ENCODE assay signal across 8 cellular contexts in the genomic region with DNA sequence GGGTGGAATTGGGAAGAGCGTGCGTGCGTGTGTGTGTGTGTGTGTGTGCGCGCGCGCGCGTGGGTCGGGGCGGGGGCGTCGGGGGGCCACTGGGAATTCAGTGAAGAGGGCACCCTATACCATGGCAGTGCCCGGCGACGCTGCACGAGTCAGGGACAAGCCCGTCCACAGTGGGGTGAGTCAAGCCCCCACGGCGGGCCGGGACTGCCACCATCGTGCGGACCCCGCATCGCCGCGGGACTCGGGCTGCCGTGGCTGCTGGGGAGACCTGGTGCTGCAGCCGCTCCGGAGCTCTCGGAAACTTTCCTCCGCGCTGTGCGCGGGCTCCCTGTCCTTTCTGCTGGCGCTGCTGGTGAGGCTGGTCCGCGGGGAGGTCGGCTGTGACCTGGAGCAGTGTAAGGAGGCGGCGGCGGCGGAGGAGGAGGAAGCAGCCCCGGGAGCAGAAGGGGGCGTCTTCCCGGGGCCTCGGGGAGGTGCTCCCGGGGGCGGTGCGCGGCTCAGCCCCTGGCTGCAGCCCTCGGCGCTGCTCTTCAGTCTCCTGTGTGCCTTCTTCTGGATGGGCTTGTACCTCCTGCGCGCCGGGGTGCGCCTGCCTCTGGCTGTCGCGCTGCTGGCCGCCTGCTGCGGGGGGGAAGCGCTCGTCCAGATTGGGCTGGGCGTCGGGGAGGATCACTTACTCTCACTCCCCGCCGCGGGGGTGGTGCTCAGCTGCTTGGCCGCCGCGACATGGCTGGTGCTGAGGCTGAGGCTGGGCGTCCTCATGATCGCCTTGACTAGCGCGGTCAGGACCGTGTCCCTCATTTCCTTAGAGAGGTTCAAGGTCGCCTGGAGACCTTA. TPM values are rescaled to one million over a fixed set of nuclear protein-coding genes. Genes with fewer than 3 reads are reported as not detected.
DNase-seq lines count a peak whose midpoint lies in the region; ATAC-seq and TF ChIP-seq lines count a peak whose summit lies in the region.

No MANE protein-coding gene starts in this region.

- H3K4me1 Mint-ChIP-seq in activated CD8-positive, alpha-beta T cell treated with anti-CD3 and anti-CD28 coated beads, Interleukin-2, amount 10 ng/mL, durations not matched to agents 7 days and 5 days (ENCODE audit: low read depth), result peaks cover 14% of the 10 kb centered on the region
- peaks cover 0 to 13% (median 12%) of the 10 kb centered on the region in 7 donors for H3K4me1 Mint-ChIP-seq in naive thymus-derived CD4-positive, alpha-beta T cell

- intact Hi-C loops in naive thymus-derived CD4-positive, alpha-beta T cell (cut with micrococcal nuclease), result no loop called here
- intact Hi-C loops in uterus (cut with DNase I; ENCODE audit: low total_unique reads), result no loop called here

- H3K27me3 Mint-ChIP-seq in activated CD8-positive, alpha-beta T cell treated with anti-CD3 and anti-CD28 coated beads, Interleukin-2, amount 10 ng/mL, durations not matched to agents 7 days and 5 days (ENCODE audit: low read depth), result peaks cover 59% of the 10 kb centered on the region
- peaks cover 45 to 65% (median 50%) of the 10 kb centered on the region in 5 donors for H3K27me3 Mint-ChIP-seq in naive thymus-derived CD4-positive, alpha-beta T cell

- no peak overlapping the region for H3K27ac Mint-ChIP-seq in activated CD8-positive, alpha-beta T cell treated with anti-CD3 and anti-CD28 coated beads, Interleukin-2, amount 10 ng/mL, durations not matched to agents 7 days and 5 days
- no peak overlapping the region for H3K27ac Mint-ChIP-seq in naive thymus-derived CD4-positive, alpha-beta T cell

- no peaks in the 10 kb centered on the region for H3K36me3 Mint-ChIP-seq in activated CD8-positive, alpha-beta T cell treated with anti-CD3 and anti-CD28 coated beads, Interleukin-2, amount 10 ng/mL, durations not matched to agents 7 days and 5 days (ENCODE audit: low read depth)
- no peaks in the 10 kb centered on the region for H3K36me3 Mint-ChIP-seq in naive thymus-derived CD4-positive, alpha-beta T cell

- H3K9me3 Mint-ChIP-seq in activated CD8-positive, alpha-beta T cell treated with anti-CD3 and anti-CD28 coated beads, Interleukin-2, amount 10 ng/mL, durations not matched to agents 7 days and 5 days (ENCODE audit: insufficient read depth), result no peaks in the 10 kb centered on the region
- H3K9me3 Mint-ChIP-seq in naive thymus-derived CD4-positive, alpha-beta T cell, result peaks cover 0 to 3% (median 0%) of the 10 kb centered on the region in 11 donors

- TF ChIP-seq CTCF in HL-60 (IDR thresholded peaks at IDR 0.05; ENCODE audit: insufficient read depth, low read length) (no peak), fibroblast of villous mesenchyme (IDR thresholded peaks at IDR 0.05; ENCODE audit: insufficient read depth, low read depth, low read length) (no peak), uterus (IDR thresholded peaks at IDR 0.05) (peak; percentile 30 to 51 (median 38))

- peak overlapping the region; percentile 46 for H3K4me3 Mint-ChIP-seq in activated CD8-positive, alpha-beta T cell treated with anti-CD3 and anti-CD28 coated beads, Interleukin-2, amount 10 ng/mL, durations not matched to agents 7 days and 5 days
- H3K4me3 Mint-ChIP-seq in naive thymus-derived CD4-positive, alpha-beta T cell, result peak overlapping the region in 5 of 10 donors; percentile 3 to 67 (median 33)

- peak; percentile 39 for DNase-seq in AG08396 (ENCODE audit: low spot score)
- DNase-seq in HL-60 (ENCODE audit: low read depth in 1 of 2, low spot score in 1 of 2), result peak in 1 of 2 experiments; percentile 33
- DNase-seq in activated CD8-positive, alpha-beta T cell treated with anti-CD3 and anti-CD28 coated beads, Interleukin-2, amount 10 ng/mL, durations not matched to agents 7 days and 5 days, result no peak
- DNase-seq in fibroblast of villous mesenchyme (ENCODE audit: low read depth), result peak; percentile 44
- DNase-seq in naive thymus-derived CD4-positive, alpha-beta T cell, result peak in 2 of 9 donors; percentile 1 to 2
- DNase-seq in uterus, result peak; percentile 71
- no peak for DNase-seq in stimulated activated CD4-positive, alpha-beta T cell treated with anti-CD3 and anti-CD28 coated beads, Interleukin-4, amount 100 ng/mL, for 4 hours

- no peaks in the 10 kb centered on the region for H3K36me3 ChIP-seq in naive thymus-derived CD4-positive, alpha-beta T cell (ENCODE audit: control insufficient read depth in 2 of 3, insufficient read depth in 3 of 3, low read length in 3 of 3)
- H3K36me3 ChIP-seq in uterus, result no peaks in the 10 kb centered on the region

- no peaks in the 10 kb centered on the region for H3K4me1 ChIP-seq in naive thymus-derived CD4-positive, alpha-beta T cell (ENCODE audit: control insufficient read depth in 2 of 2, insufficient read depth in 2 of 2, low read length in 2 of 2)
- no peaks in the 10 kb centered on the region for H3K4me1 ChIP-seq in uterus

- TF ChIP-seq POLR2A in uterus (IDR thresholded peaks at IDR 0.05), result peak in 1 of 2 donors; percentile 59

- H3K9me3 ChIP-seq in naive thymus-derived CD4-positive, alpha-beta T cell (ENCODE audit: control insufficient read depth in 2 of 3, low read length in 3 of 3), result no peaks in the 10 kb centered on the region
- no peaks in the 10 kb centered on the region for H3K9me3 ChIP-seq in uterus

- peak; percentile 64 for ATAC-seq in activated CD8-positive, alpha-beta T cell treated with anti-CD3 and anti-CD28 coated beads, Interleukin-2, amount 10 ng/mL, durations not matched to agents 7 days and 5 days
- peak; percentile 53 for ATAC-seq in naive thymus-derived CD4-positive, alpha-beta T cell
- no peak for ATAC-seq in HG02610 (IDR thresholded peaks at IDR 0.05; ENCODE audit: unreplicated experiment)

- POLR2A ChIA-PET in activated CD8-positive, alpha-beta T cell treated with anti-CD3 and anti-CD28 coated beads, Interleukin-2, amount 10 ng/mL, durations not matched to agents 7 days and 5 days (lab: Charles Lee), result no interaction called here
- POLR2A ChIA-PET in naive thymus-derived CD4-positive, alpha-beta T cell (lab: Charles Lee), result no interaction called here

- H3K4me3 ChIP-seq in HL-60 (replicated peaks; ENCODE audit: insufficient read depth, low read length) (peak overlapping the region; percentile 44), fibroblast of villous mesenchyme (ENCODE audit: low read depth, low read length) (peak overlapping the region; percentile 63), uterus (peak overlapping the region; percentile 70 to 80)
- no peak overlapping the region for H3K4me3 ChIP-seq in naive thymus-derived CD4-positive, alpha-beta T cell (ENCODE audit: low read length)

- peaks cover 26% of the 10 kb centered on the region for H3K27me3 ChIP-seq in HL-60 (ENCODE audit: insufficient read depth, poor library complexity, severe bottlenecking)
- no peaks in the 10 kb centered on the region for H3K27me3 ChIP-seq in naive thymus-derived CD4-positive, alpha-beta T cell (ENCODE audit: control insufficient read depth in 2 of 2, insufficient read depth in 2 of 2, low read length in 2 of 2)
- no peaks in the 10 kb centered on the region for H3K27me3 ChIP-seq in uterus

- H3K27ac ChIP-seq in HL-60 (replicated peaks) (no peak overlapping the region), uterus (peak overlapping the region; percentile 93 to 96)
- no peak overlapping the region for H3K27ac ChIP-seq in naive thymus-derived CD4-positive, alpha-beta T cell (ENCODE audit: low read depth, low read length)

- CTCF ChIA-PET in activated CD8-positive, alpha-beta T cell treated with anti-CD3 and anti-CD28 coated beads, Interleukin-2, amount 10 ng/mL, durations not matched to agents 7 days and 5 days (lab: Charles Lee), result no interaction called here
- CTCF ChIA-PET in naive thymus-derived CD4-positive, alpha-beta T cell (lab: Charles Lee), result no interaction called here

RNA-seq across cellular contexts. Expression of a gene that starts 1.0 kb away (rescaled TPM):
- total RNA-seq in activated CD8-positive, alpha-beta T cell treated with anti-CD3 and anti-CD28 coated beads, Interleukin-2, amount 10 ng/mL, durations not matched to agents 7 days and 5 days, result not detected
- total RNA-seq in fibroblast of villous mesenchyme (3.9 and 7.1 TPM in 2 replicates), uterus (10 to 100 TPM in 3 of 4 donors, 1 to 10 TPM in 1; 7.7 to 75.8 (median 18.7) TPM)
- under 1 TPM in 1 of 5 experiments, not detected in 4; 0.42 TPM for total RNA-seq in naive thymus-derived CD4-positive, alpha-beta T cell
- polyA plus RNA-seq in naive thymus-derived CD4-positive, alpha-beta T cell, result not detected

Comparison
In these comparisons a context has a peak if more than half of its experiments do, and no peak if none do; other contexts are left out.
1. DNase-seq: peak in AG08396 (single experiment), fibroblast of villous mesenchyme (single experiment) and uterus (2 of 2); none in activated CD8-positive, alpha-beta T cell treated with anti-CD3 and anti-CD28 coated beads, Interleukin-2, amount 10 ng/mL, durations not matched to agents 7 days and 5 days (single experiment) and stimulated activated CD4-positive, alpha-beta T cell treated with anti-CD3 and anti-CD28 coated beads, Interleukin-4, amount 100 ng/mL, for 4 hours (0 of 2).
2. H3K27ac ChIP-seq: peak in uterus (2 of 2); none in HL-60 (single experiment) and naive thymus-derived CD4-positive, alpha-beta T cell (single experiment).
3. CTCF ChIP-seq: peak in uterus (4 of 4); none in HL-60 (single experiment) and fibroblast of villous mesenchyme (single experiment).